ENCODE assay signal across 8 cellular contexts in genomic region chr11:44305149-44305642, GRCh38. TPM values are rescaled to one million over a fixed set of nuclear protein-coding genes. Genes with fewer than 3 reads are reported as not detected.
DNase-seq lines count a peak whose midpoint lies in the region; ATAC-seq, FAIRE-seq and TF ChIP-seq lines count a peak whose summit lies in the region.

No MANE protein-coding gene starts in this region.

- no peak for TF ChIP-seq EP300 in stomach (IDR thresholded peaks at IDR 0.05)

- no peaks in the 10 kb centered on the region for H3K9me3 Mint-ChIP-seq in T-helper 1 cell treated with Interleukin-12 subunit alpha and Interleukin-12 subunit beta and Interleukin-4 antibody, amounts not matched to agents 30 μg/mL and 1 μg/mL, for 36 hours
- no peaks in the 10 kb centered on the region for H3K9me3 Mint-ChIP-seq in activated T-helper 1 cell treated with anti-CD3 and anti-CD28 coated beads, Interleukin-12 subunit alpha, Interleukin-12 subunit beta, Interleukin-2, Interleukin-4 antibody, amounts not matched to agents 30 ng/mL and 10 ng/mL and 1 ng/mL, durations not matched to agents 14 hours and 24 hours and 36 hours

- H3K9me3 ChIP-seq in kidney (ENCODE audit: control insufficient read depth in 1 of 2, low read length in 2 of 2) (no peaks in the 10 kb centered on the region), stomach (no peaks in the 10 kb centered on the region)

- intact Hi-C loops in activated T-helper 1 cell treated with anti-CD3 and anti-CD28 coated beads, Interleukin-12 subunit alpha, Interleukin-12 subunit beta, Interleukin-2, Interleukin-4 antibody, amounts not matched to agents 30 ng/mL and 10 ng/mL and 1 ng/mL, durations not matched to agents 14 hours and 24 hours and 36 hours (cut with micrococcal nuclease), result no loop called here
- intact Hi-C loops in kidney (cut with DNase I) (no loop called here), stomach (cut with DNase I; ENCODE audit: low total_unique reads) (no loop called here)

- no peak for TF ChIP-seq CTCF in kidney (IDR thresholded peaks at IDR 0.05; ENCODE audit: borderline replicate concordance, extremely low read depth, insufficient read depth)
- no peak for TF ChIP-seq CTCF in stomach (IDR thresholded peaks at IDR 0.05)

- H3K36me3 ChIP-seq in kidney (ENCODE audit: control insufficient read depth in 1 of 2, insufficient read depth in 2 of 2, low read length in 2 of 2) (no peaks in the 10 kb centered on the region), stomach (no peaks in the 10 kb centered on the region)

- ATAC-seq in GM19351 (IDR thresholded peaks at IDR 0.05; ENCODE audit: unreplicated experiment), result no peak

- TF ChIP-seq POLR2A in stomach (IDR thresholded peaks at IDR 0.05), result no peak

- H3K9ac ChIP-seq in kidney (ENCODE audit: low read length in 2 of 2), result peak overlapping the region in 1 of 2 donors; percentile 4

- peak overlapping the region; percentile 71 for H3K27ac Mint-ChIP-seq in T-helper 1 cell treated with Interleukin-12 subunit alpha and Interleukin-12 subunit beta and Interleukin-4 antibody, amounts not matched to agents 30 μg/mL and 1 μg/mL, for 36 hours
- H3K27ac Mint-ChIP-seq in activated T-helper 1 cell treated with anti-CD3 and anti-CD28 coated beads, Interleukin-12 subunit alpha, Interleukin-12 subunit beta, Interleukin-2, Interleukin-4 antibody, amounts not matched to agents 30 ng/mL and 10 ng/mL and 1 ng/mL, durations not matched to agents 14 hours and 24 hours and 36 hours, result peak overlapping the region; percentile 63

- peaks cover 42 to 100% (median 90%) of the 10 kb centered on the region in 3 donors for H3K27me3 ChIP-seq in stomach

- peaks cover 8% of the 10 kb centered on the region for H3K36me3 Mint-ChIP-seq in T-helper 1 cell treated with Interleukin-12 subunit alpha and Interleukin-12 subunit beta and Interleukin-4 antibody, amounts not matched to agents 30 μg/mL and 1 μg/mL, for 36 hours (ENCODE audit: low read depth)
- no peaks in the 10 kb centered on the region for H3K36me3 Mint-ChIP-seq in activated T-helper 1 cell treated with anti-CD3 and anti-CD28 coated beads, Interleukin-12 subunit alpha, Interleukin-12 subunit beta, Interleukin-2, Interleukin-4 antibody, amounts not matched to agents 30 ng/mL and 10 ng/mL and 1 ng/mL, durations not matched to agents 14 hours and 24 hours and 36 hours (ENCODE audit: low read depth)

- H3K27ac ChIP-seq in kidney (ENCODE audit: low read depth in 2 of 2, low read length in 2 of 2), result no peak overlapping the region
- H3K27ac ChIP-seq in stomach, result no peak overlapping the region

- peaks cover 92% of the 10 kb centered on the region for H3K27me3 Mint-ChIP-seq in T-helper 1 cell treated with Interleukin-12 subunit alpha and Interleukin-12 subunit beta and Interleukin-4 antibody, amounts not matched to agents 30 μg/mL and 1 μg/mL, for 36 hours (ENCODE audit: low read depth)
- H3K27me3 Mint-ChIP-seq in activated T-helper 1 cell treated with anti-CD3 and anti-CD28 coated beads, Interleukin-12 subunit alpha, Interleukin-12 subunit beta, Interleukin-2, Interleukin-4 antibody, amounts not matched to agents 30 ng/mL and 10 ng/mL and 1 ng/mL, durations not matched to agents 14 hours and 24 hours and 36 hours (ENCODE audit: insufficient read depth), result peaks cover 77% of the 10 kb centered on the region

- no peak for FAIRE-seq in kidney (lab: Jason Lieb, UNC)

- DNase-seq in T-helper 1 cell (no peak), kidney (no peak), stomach (no peak), foreskin melanocyte (no peak), dermis blood vessel endothelial cell (no peak)
- DNase-seq in activated T-helper 1 cell treated with anti-CD3 and anti-CD28 coated beads, Interleukin-12 subunit alpha, Interleukin-12 subunit beta, Interleukin-2, Interleukin-4 antibody, amounts not matched to agents 30 ng/mL and 10 ng/mL and 1 ng/mL, durations not matched to agents 14 hours and 24 hours and 36 hours (ENCODE audit: low spot score), result no peak

- peaks cover 28% of the 10 kb centered on the region for H3K4me1 Mint-ChIP-seq in T-helper 1 cell treated with Interleukin-12 subunit alpha and Interleukin-12 subunit beta and Interleukin-4 antibody, amounts not matched to agents 30 μg/mL and 1 μg/mL, for 36 hours (ENCODE audit: low read depth)
- peaks cover 20% of the 10 kb centered on the region for H3K4me1 Mint-ChIP-seq in activated T-helper 1 cell treated with anti-CD3 and anti-CD28 coated beads, Interleukin-12 subunit alpha, Interleukin-12 subunit beta, Interleukin-2, Interleukin-4 antibody, amounts not matched to agents 30 ng/mL and 10 ng/mL and 1 ng/mL, durations not matched to agents 14 hours and 24 hours and 36 hours (ENCODE audit: low read depth)

- H3K4me3 ChIP-seq in kidney (ENCODE audit: low read length in 2 of 2) (peak overlapping the region; percentile 57 to 66), stomach (peak overlapping the region; percentile 49 to 73 (median 63))

- H3K4me1 ChIP-seq in kidney (ENCODE audit: control insufficient read depth in 1 of 2, insufficient read depth in 1 of 2, low read depth in 1 of 2, low read length in 2 of 2) (peaks cover 0 to 12% of the 10 kb centered on the region in 2 donors), stomach (peaks cover 37 to 48% (median 41%) of the 10 kb centered on the region in 4 donors)

- WGBS in stomach, 5 donors, result 7 to 17% (median 9%) methylated on average over 13 of the region's 13 CpGs

- peak overlapping the region; percentile 86 for H3K4me3 Mint-ChIP-seq in T-helper 1 cell treated with Interleukin-12 subunit alpha and Interleukin-12 subunit beta and Interleukin-4 antibody, amounts not matched to agents 30 μg/mL and 1 μg/mL, for 36 hours
- H3K4me3 Mint-ChIP-seq in activated T-helper 1 cell treated with anti-CD3 and anti-CD28 coated beads, Interleukin-12 subunit alpha, Interleukin-12 subunit beta, Interleukin-2, Interleukin-4 antibody, amounts not matched to agents 30 ng/mL and 10 ng/mL and 1 ng/mL, durations not matched to agents 14 hours and 24 hours and 36 hours, result peak overlapping the region; percentile 84

RNA-seq across cellular contexts. Expression of gene ALX4, which starts 4.7 kb away (rescaled TPM):
- not detected in 2 replicates for total RNA-seq in activated T-helper 1 cell treated with anti-CD3 and anti-CD28 coated beads, Interleukin-12 subunit alpha, Interleukin-12 subunit beta, Interleukin-2, Interleukin-4 antibody, amounts not matched to agents 30 ng/mL and 10 ng/mL and 1 ng/mL, durations not matched to agents 14 hours and 24 hours and 36 hours
- total RNA-seq in kidney, result 0.16 TPM
- polyA plus RNA-seq in kidney (ENCODE audit: insufficient read depth, low read depth, low replicate concordance), result 0.09 TPM
- not detected for total RNA-seq in stomach
- polyA plus RNA-seq in stomach, result not detected
- not detected in 2 replicates for total RNA-seq in dermis blood vessel endothelial cell
